In genomic region chr2:96175951-96176350, GRCh38 we compare ENCODE assay signal across 18 cellular contexts. TPM values are rescaled to one million over a fixed set of nuclear protein-coding genes. Genes with fewer than 3 reads are reported as not detected.
DNase-seq lines count a peak whose midpoint lies in the region; ATAC-seq and TF ChIP-seq lines count a peak whose summit lies in the region.
"Had no signal": no experiment of that assay in that cellular context is flagged by ENCODE, and none has a peak within 500 bp of the region (broad histone marks: within the 10 kb centered on the region; RNA-seq: fewer than 3 reads in every experiment).

No MANE protein-coding gene starts in this region.

- no peaks in the 10 kb centered on the region for H3K36me3 ChIP-seq in tibial nerve
- H3K36me3 ChIP-seq: cardiac muscle cell, WERI-Rb-1 had no signal

- no peaks in the 10 kb centered on the region for H3K27me3 ChIP-seq in tibial nerve
- H3K27me3 ChIP-seq: cardiac muscle cell had no signal

- H3K4me3 ChIP-seq in tibial nerve, result no peak overlapping the region
- H3K4me3 ChIP-seq: cardiac muscle cell had no signal

- TF ChIP-seq EP300 in tibial nerve (IDR thresholded peaks at IDR 0.05), result no peak

- no peak overlapping the region for H3K27ac ChIP-seq in tibial nerve
- H3K27ac ChIP-seq: cardiac muscle cell, WERI-Rb-1 had no signal

- no peaks in the 10 kb centered on the region for H3K4me1 ChIP-seq in tibial nerve

- H3K9me3 ChIP-seq in tibial nerve, result no peaks in the 10 kb centered on the region

- CTCF ChIA-PET in activated naive CD4-positive, alpha-beta T cell treated with anti-CD3 and anti-CD28 coated beads, Interleukin-2, amount 10 ng/mL, durations not matched to agents 7 days and 5 days (lab: Charles Lee), result interaction anchor here (0.8 to 5.7 kb wide), 8 partner anchors 10 to 183 kb away, joined by 3 to 507 read pairs (median 15); partner anchors contain the start of genes ADRA2B, ASTL and DUSP2

- H3K27ac Mint-ChIP-seq in activated naive CD4-positive, alpha-beta T cell treated with anti-CD3 and anti-CD28 coated beads, Interleukin-2, amount 10 ng/mL, durations not matched to agents 7 days and 5 days, result no peak overlapping the region

- H3K36me3 Mint-ChIP-seq in activated naive CD4-positive, alpha-beta T cell treated with anti-CD3 and anti-CD28 coated beads, Interleukin-2, amount 10 ng/mL, durations not matched to agents 7 days and 5 days, result no peaks in the 10 kb centered on the region

- DNase-seq in left ventricle myocardium superior (peak; percentile 4), cardiac septum (ENCODE audit: low spot score) (no peak), astrocyte of the hippocampus (ENCODE audit: low read depth, low spot score) (peak; percentile 59), iris pigment epithelial cell (ENCODE audit: low read depth) (peak; percentile 82), mucosa of gallbladder (ENCODE audit: low spot score) (no peak), tibial nerve (ENCODE audit: low spot score in 2 of 2) (no peak)
- no peak for DNase-seq in activated naive CD4-positive, alpha-beta T cell treated with anti-CD3 and anti-CD28 coated beads, Interleukin-2, amount 10 ng/mL, durations not matched to agents 7 days and 5 days
- DNase-seq: activated CD8-positive, alpha-beta memory T cell treated with anti-CD3 and anti-CD28 coated beads for 24 hours; activated naive CD4-positive, alpha-beta T cell; glutamatergic neuron; NCI-H2029; NCI-H524; occipital lobe; PC-3; stimulated activated CD4-positive, alpha-beta T cell treated with anti-CD3 and anti-CD28 coated beads, Interleukin-12 subunit alpha, Interleukin-12 subunit beta, amount 100 ng/mL, for 4 hours; WERI-Rb-1 had no signal

- no peak for TF ChIP-seq CTCF in tibial nerve (IDR thresholded peaks at IDR 0.05)

- peaks cover 11% of the 10 kb centered on the region for H3K4me1 Mint-ChIP-seq in activated naive CD4-positive, alpha-beta T cell treated with anti-CD3 and anti-CD28 coated beads, Interleukin-2, amount 10 ng/mL, durations not matched to agents 7 days and 5 days

- WGBS in tibial nerve, 2 donors, result 67 to 78% methylated on average over 6 of the region's 6 CpGs

- peak; percentile 15 for ATAC-seq in left ventricle myocardium superior
- ATAC-seq in GM21529 (IDR thresholded peaks at IDR 0.05; ENCODE audit: unreplicated experiment), result no peak
- ATAC-seq: PC-3 had no signal

- intact Hi-C loops in left ventricle myocardium superior (cut with micrococcal nuclease), result no loop called here
- intact Hi-C loops in cardiac septum (cut with DNase I), result no loop called here

- no peaks in the 10 kb centered on the region for H3K9me3 Mint-ChIP-seq in activated naive CD4-positive, alpha-beta T cell treated with anti-CD3 and anti-CD28 coated beads, Interleukin-2, amount 10 ng/mL, durations not matched to agents 7 days and 5 days

- H3K4me3 Mint-ChIP-seq in activated naive CD4-positive, alpha-beta T cell treated with anti-CD3 and anti-CD28 coated beads, Interleukin-2, amount 10 ng/mL, durations not matched to agents 7 days and 5 days, result no peak overlapping the region

- H3K27me3 Mint-ChIP-seq in activated naive CD4-positive, alpha-beta T cell treated with anti-CD3 and anti-CD28 coated beads, Interleukin-2, amount 10 ng/mL, durations not matched to agents 7 days and 5 days, result peaks cover 13% of the 10 kb centered on the region

- no peak for TF ChIP-seq POLR2A in tibial nerve (IDR thresholded peaks at IDR 0.05)

RNA-seq across cellular contexts. Expression of gene DUSP2, which starts 30.7 kb away (rescaled TPM):
- 1.9 TPM for total RNA-seq in left ventricle myocardium superior
- 1.3 TPM for total RNA-seq in cardiac septum
- total RNA-seq in mucosa of gallbladder, result 11.3 TPM
- 10 to 100 TPM; 14.0 to 21.1 (median 15.6) TPM for total RNA-seq in tibial nerve

RNA-seq across cellular contexts. Expression of gene STARD7, which starts 32.7 kb away (rescaled TPM):
- 214 TPM for total RNA-seq in left ventricle myocardium superior
- 142 TPM for total RNA-seq in cardiac septum
- 117 TPM for total RNA-seq in mucosa of gallbladder
- 100 to 1,000 TPM in 1 of 4 donors, 10 to 100 TPM in 3; 77.3 to 111 (median 85.0) TPM for total RNA-seq in tibial nerve

RNA-seq across cellular contexts. Expression of gene ASTL, which starts 37.6 kb away (rescaled TPM):
- not detected for total RNA-seq in left ventricle myocardium superior
- total RNA-seq in cardiac septum, result not detected
- not detected for total RNA-seq in mucosa of gallbladder
- total RNA-seq in tibial nerve, result under 1 TPM in 1 of 4 donors, not detected in 3; 0.60 TPM
- total RNA-seq: cardiac muscle cell, occipital lobe, PC-3 had no signal

RNA-seq across cellular contexts. Expression of gene ADRA2B, which starts 59.6 kb away (rescaled TPM):
- 5.0 TPM for total RNA-seq in left ventricle myocardium superior
- total RNA-seq in cardiac septum, result 5.5 TPM
- total RNA-seq in mucosa of gallbladder, result 0.95 TPM
- 1 to 10 TPM; 2.1 to 5.0 (median 4.7) TPM for total RNA-seq in tibial nerve
- total RNA-seq: occipital lobe, PC-3 had no signal

Comparison
In these comparisons a context has a peak if more than half of its experiments do, and no peak if none do; other contexts are left out.
1. DNase-seq: peak in left ventricle myocardium superior (single experiment), astrocyte of the hippocampus (single experiment) and iris pigment epithelial cell (single experiment); none in cardiac septum (single experiment), mucosa of gallbladder (single experiment), activated naive CD4-positive, alpha-beta T cell treated with anti-CD3 and anti-CD28 coated beads, Interleukin-2, amount 10 ng/mL, durations not matched to agents 7 days and 5 days (single experiment) and tibial nerve (0 of 2).